In genomic region chr1:119903443-119903835, GRCh38 we compare ENCODE assay signal across 32 cellular contexts. TPM values are rescaled to one million over a fixed set of nuclear protein-coding genes. Genes with fewer than 3 reads are reported as not detected.
"Had no signal": no experiment of that assay in that cellular context is flagged by ENCODE, and none has a peak within 500 bp of the region (broad histone marks: within the 10 kb centered on the region; RNA-seq: fewer than 3 reads in every experiment).

No MANE protein-coding gene starts in this region.

- H3K4me2 ChIP-seq: smooth muscle cell had no signal

- DNase-seq: activated CD4-positive, alpha-beta memory T cell treated with anti-CD3 and anti-CD28 coated beads for 36 hours; activated CD4-positive, CD25-positive, alpha-beta regulatory T cell treated with anti-CD3 and anti-CD28 coated beads, Interleukin-2, amount 50 U/mL, for 72 hours; activated CD8-positive, alpha-beta memory T cell treated with anti-CD3 and anti-CD28 coated beads, Interleukin-2, amount 50 U/mL, for 4 hours; activated effector memory CD4-positive, alpha-beta T cell treated with anti-CD3 and anti-CD28 coated beads, Interleukin-2, amount 50 U/mL, for 16 hours; activated naive CD4-positive, alpha-beta T cell treated with anti-CD3 and anti-CD28 coated beads for 36 hours; activated naive CD8-positive, alpha-beta T cell treated with anti-CD3 and anti-CD28 coated beads for 36 hours; activated T-cell treated with anti-CD3 and anti-CD28 coated beads, Interleukin-2, amount 50 U/mL, for 1 hour; gastrocnemius medialis; glutamatergic neuron; naive B cell; pancreas; psoas muscle; stimulated activated CD4-positive, alpha-beta T cell treated with anti-CD3 and anti-CD28 coated beads, Interleukin-15, amount 100 ng/mL, for 24 hours; stimulated activated CD4-positive, alpha-beta T cell treated with anti-CD3 and anti-CD28 coated beads, Interleukin-2, amount 100 ng/mL, for 24 hours; stimulated activated naive B cell treated with anti-CD40 and anti-IgM and Interleukin-4, amounts not matched to agents 10 μg/mL and 1 μg/mL and 100 μg/mL, for 72 hours; stomach; T-helper 9 cell; thyroid gland; upper lobe of left lung had no signal

- FAIRE-seq: endothelial cell of umbilical vein, keratinocyte, pancreas had no signal

- H3K27ac ChIP-seq: ascending aorta, gastrocnemius medialis, pancreas, psoas muscle, right atrium auricular region, stomach, thyroid gland, upper lobe of left lung, vagina had no signal

- H3K27me3 ChIP-seq: ascending aorta, gastrocnemius medialis, pancreas, right atrium auricular region, stomach, thyroid gland, upper lobe of left lung, vagina had no signal

- H3K36me3 ChIP-seq: ascending aorta, gastrocnemius medialis, pancreas, right atrium auricular region, stomach, thyroid gland, upper lobe of left lung, vagina had no signal

- H3K4me1 ChIP-seq: ascending aorta, gastrocnemius medialis, pancreas, psoas muscle, right atrium auricular region, stomach, thyroid gland, upper lobe of left lung, vagina had no signal

- H3K9me3 ChIP-seq: gastrocnemius medialis, pancreas, psoas muscle, upper lobe of left lung had no signal

- H3K4me3 ChIP-seq: ascending aorta, gastrocnemius medialis, pancreas, psoas muscle, right atrium auricular region, smooth muscle cell, stomach, thyroid gland, upper lobe of left lung, vagina had no signal

- ATAC-seq: esophagus mucosa; gastrocnemius medialis; pancreas; psoas muscle; stimulated activated naive B cell treated with anti-CD40 and anti-IgM and Interleukin-4, amounts not matched to agents 10 μg/mL and 1 μg/mL and 100 μg/mL, for 72 hours had no signal

RNA-seq across cellular contexts. Expression of gene ADAM30, which starts 7.1 kb away (rescaled TPM):
- total RNA-seq: activated CD4-positive, alpha-beta memory T cell treated with anti-CD3 and anti-CD28 coated beads for 36 hours; activated CD4-positive, alpha-beta T cell treated with anti-CD3 and anti-CD28 coated beads, Interleukin-2, amount 10 ng/mL, durations not matched to agents 24 days and 14 days; activated CD8-positive, alpha-beta memory T cell treated with anti-CD3 and anti-CD28 coated beads for 36 hours; activated naive CD4-positive, alpha-beta T cell treated with anti-CD3 and anti-CD28 coated beads for 36 hours; activated naive CD8-positive, alpha-beta T cell treated with anti-CD3 and anti-CD28 coated beads for 36 hours; activated T-helper 1 cell treated with anti-CD3 and anti-CD28 coated beads, Interleukin-12 subunit alpha, Interleukin-12 subunit beta, Interleukin-2, Interleukin-4 antibody, amounts not matched to agents 30 ng/mL and 10 ng/mL and 1 ng/mL, durations not matched to agents 14 hours and 24 hours and 36 hours; ascending aorta; cerebellum; endothelial cell of umbilical vein; esophagus mucosa; gastrocnemius medialis; lower leg skin; pancreas; psoas muscle; right atrium auricular region; smooth muscle cell; stomach; T-helper 1 cell treated with Interleukin-12 subunit alpha and Interleukin-12 subunit beta and Interleukin-4 antibody, amounts not matched to agents 30 ng/mL and 1 ng/mL, for 36 hours; upper lobe of left lung; vagina had no signal
